Comparison of ENCODE assay signal across 1 cellular context in the genomic region with DNA sequence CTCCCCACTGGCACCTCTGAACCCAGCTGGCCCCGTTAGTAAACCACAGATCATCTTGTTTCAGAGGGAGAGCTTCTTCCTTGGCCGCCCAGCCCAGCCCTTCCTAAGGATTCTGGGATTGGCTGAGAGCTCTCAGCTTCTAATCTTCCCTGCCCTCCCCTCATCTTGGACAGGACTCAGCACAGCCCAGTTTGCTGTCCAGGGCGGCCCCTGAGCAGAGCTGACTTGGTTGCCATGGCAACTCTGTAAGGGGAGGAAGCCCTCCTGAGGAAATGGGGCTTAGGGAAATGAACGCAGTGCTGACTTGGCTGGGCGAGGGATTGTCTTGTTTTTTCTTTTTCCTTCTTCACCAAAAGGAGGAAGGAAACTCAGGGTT.
TF ChIP-seq lines count a peak whose summit lies in the region.

No MANE protein-coding gene starts in this region.

TF ChIP-seq in GM12878, 131 proteins besides CTCF, POLR2A, EP300 and RAD21:
- TF ChIP-seq ZSCAN29 (IDR thresholded peaks at IDR 0.05) = no peak
- TF ChIP-seq BMI1 (IDR thresholded peaks at IDR 0.05; ENCODE audit: borderline replicate concordance) = peak; percentile 89
